Comparison of ENCODE assay signal across 11 cellular contexts in genomic region chr18:9998330-9998729, GRCh38.
"Had no signal": no experiment of that assay in that cellular context is flagged by ENCODE, and none has a peak within 500 bp of the region (broad histone marks: within the 10 kb centered on the region; RNA-seq: fewer than 3 reads in every experiment).

No MANE protein-coding gene starts in this region.

- H3K4me3 ChIP-seq: GM23248, GM23338, HAP-1 had no signal

- H3K27ac ChIP-seq: GM23248 had no signal

- H3K9ac ChIP-seq: GM23248 had no signal

- H3K4me1 ChIP-seq: HAP-1 had no signal

- H3K9me3 ChIP-seq: HAP-1 had no signal

- FAIRE-seq: H1, H54 had no signal

- DNase-seq: GM23248, GOT3, H7, H9, HCEC 1CT, HFFc6 had no signal

- H2AFZ ChIP-seq: GM23248, GM23338 had no signal

- H3K36me3 ChIP-seq: HAP-1 had no signal

- H3K4me2 ChIP-seq: GM23338 had no signal

- ATAC-seq: GM23338, HCT116 had no signal
